30 cellular contexts compared by ENCODE assay signal in the genomic region with DNA sequence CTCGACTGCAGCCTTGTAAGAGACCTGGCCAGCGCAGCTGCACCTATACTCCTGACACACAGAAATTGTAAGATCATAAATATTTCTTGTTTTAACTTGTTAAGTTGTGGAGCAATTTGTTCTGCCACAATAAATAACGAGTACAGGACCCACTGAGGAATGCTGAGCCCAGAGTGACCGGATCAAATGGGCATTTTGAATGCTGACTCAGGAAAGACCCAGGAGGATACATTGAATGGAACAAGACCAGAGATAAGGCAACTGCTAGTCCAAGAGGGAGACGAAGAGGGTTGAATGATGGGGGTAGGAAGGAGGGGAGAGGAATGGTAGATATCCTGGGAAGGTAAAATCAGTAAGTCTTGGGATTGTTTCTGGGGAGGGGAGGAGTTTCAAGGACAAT. TPM values are rescaled to one million over a fixed set of nuclear protein-coding genes. Genes with fewer than 3 reads are reported as not detected.
"Had no signal": no experiment of that assay in that cellular context is flagged by ENCODE, and none has a peak within 500 bp of the region (broad histone marks: within the 10 kb centered on the region; RNA-seq: fewer than 3 reads in every experiment).

No MANE protein-coding gene starts in this region.

- H3K9ac ChIP-seq: parathyroid adenoma had no signal

- H3K36me3 ChIP-seq: ovary, spleen, suprapubic skin, tibial artery, upper lobe of left lung, vagina had no signal

- H3K9me3 ChIP-seq: ovary, psoas muscle, spleen, suprapubic skin, testis, tibial artery, upper lobe of left lung, vagina had no signal

- H3K4me1 ChIP-seq: parathyroid adenoma, psoas muscle, spleen, suprapubic skin, testis, tibial artery, upper lobe of left lung, vagina had no signal

- DNase-seq: naive B cell; naive thymus-derived CD8-positive, alpha-beta T cell; nephron progenitor cell; occipital lobe; ovary; posterior cingulate gyrus; psoas muscle; right cardiac atrium; spleen; stimulated activated CD4-positive, alpha-beta T cell treated with anti-CD3 and anti-CD28 coated beads, Interleukin-12 subunit alpha, Interleukin-12 subunit beta, amount 100 ng/mL, for 4 hours; stimulated activated CD4-positive, alpha-beta T cell treated with anti-CD3 and anti-CD28 coated beads, Interleukin-1b, Interleukin-23, amount 100 ng/mL, for 48 hours; stimulated activated CD4-positive, alpha-beta T cell treated with anti-CD3 and anti-CD28 coated beads, Interleukin-4, amount 100 ng/mL, for 1 hour; stimulated activated CD4-positive, alpha-beta T cell treated with anti-CD3 and anti-CD28 coated beads, Interleukin-4, amount 100 ng/mL, for 4 hours; stimulated activated CD8-positive, alpha-beta memory T cell treated with anti-CD3 and anti-CD28 coated beads, Interleukin-4, amount 100 ng/mL, for 48 hours; stimulated activated naive CD4-positive, alpha-beta T cell; stimulated activated naive CD8-positive, alpha-beta T cell treated with anti-CD3 and anti-CD28 coated beads, Interleukin-15, amount 100 ng/mL, for 72 hours; stimulated activated naive CD8-positive, alpha-beta T cell treated with anti-CD3 and anti-CD28 coated beads, Interleukin-15, Interleukin-2, amounts not matched to agents 100 U/mL and 50 U/mL, for 24 hours; substantia nigra; testis; tibial artery; upper lobe of left lung had no signal

- H3K79me2 ChIP-seq: parathyroid adenoma had no signal

- H3K27me3 ChIP-seq: ovary, testis, upper lobe of left lung, vagina had no signal

- H3K27ac ChIP-seq: ovary, parathyroid adenoma, psoas muscle, skin epidermis, spleen, suprapubic skin, testis, tibial artery, upper lobe of left lung, vagina had no signal

- H2AFZ ChIP-seq: parathyroid adenoma had no signal

- ATAC-seq: naive thymus-derived CD8-positive, alpha-beta T cell; natural killer cell treated with Interleukin-12 subunit alpha and Interleukin-12 subunit beta and Interleukin-15 and Interleukin-18, amount 100 ng/mL, for 72 hours; psoas muscle; right cardiac atrium; sciatic nerve; stimulated activated memory B cell treated with anti-CD40 and anti-IgM and Interleukin-4, amounts not matched to agents 10 μg/mL and 1 μg/mL and 100 μg/mL, for 72 hours; stimulated activated naive CD8-positive, alpha-beta T cell treated with anti-CD3 and anti-CD28 coated beads, Interleukin-15, amount 100 ng/mL, for 72 hours; stimulated activated naive CD8-positive, alpha-beta T cell treated with anti-CD3 and anti-CD28 coated beads, Interleukin-15, Interleukin-2, amounts not matched to agents 100 U/mL and 50 U/mL, for 24 hours had no signal

- H3K4me2 ChIP-seq: smooth muscle cell had no signal

- FAIRE-seq: urothelium cell line had no signal

- H3K4me3 ChIP-seq: ovary, psoas muscle, skin epidermis, smooth muscle cell, spleen, suprapubic skin, testis, tibial artery, upper lobe of left lung, vagina had no signal

RNA-seq across cellular contexts. Expression of a gene that starts 8.9 kb away (rescaled TPM):
- total RNA-seq: naive thymus-derived CD8-positive, alpha-beta T cell had no signal
